19 cellular contexts compared by ENCODE assay signal in genomic region chr6:81002126-81002525, GRCh38.
A peak's percentile ranks its signal among the peaks of the same experiment; 100 is the strongest.
DNase-seq lines count a peak whose midpoint lies in the region; ATAC-seq and TF ChIP-seq lines count a peak whose summit lies in the region.
"Had no signal": no experiment of that assay in that cellular context is flagged by ENCODE, and none has a peak within 500 bp of the region (broad histone marks: within the 10 kb centered on the region; RNA-seq: fewer than 3 reads in every experiment).

No MANE protein-coding gene starts in this region.

- no peaks in the 10 kb centered on the region for H3K36me3 Mint-ChIP-seq in CD4-positive, alpha-beta memory T cell
- H3K36me3 Mint-ChIP-seq: CD8-positive, alpha-beta memory T cell had no signal

- no peak for TF ChIP-seq CTCF in fibroblast of mammary gland (conservative IDR thresholded peaks at IDR 0.05; ENCODE audit: control insufficient read depth, insufficient read depth, low read depth, low read length)

- POLR2A ChIA-PET in CD4-positive, alpha-beta memory T cell (lab: Charles Lee; ENCODE audit: partially characterized antibody), result no interaction called here

- CTCF ChIA-PET in CD4-positive, alpha-beta memory T cell (lab: Charles Lee; ENCODE audit: partially characterized antibody), result no interaction called here

- ATAC-seq in GM19452 (IDR thresholded peaks at IDR 0.05; ENCODE audit: unreplicated experiment), result no peak
- ATAC-seq in HG03342 (IDR thresholded peaks at IDR 0.05; ENCODE audit: unreplicated experiment), result no peak
- ATAC-seq: A549 had no signal

- H3K4me1 Mint-ChIP-seq in CD4-positive, alpha-beta memory T cell, result no peaks in the 10 kb centered on the region
- H3K4me1 Mint-ChIP-seq: CD8-positive, alpha-beta memory T cell had no signal

- no peak overlapping the region for H3K9ac ChIP-seq in adipocyte (ENCODE audit: low read length)
- H3K9ac ChIP-seq: BLaER1 had no signal

- H3K27ac ChIP-seq in CD4-positive, alpha-beta memory T cell (ENCODE audit: low read depth, low read length), result no peak overlapping the region
- H3K27ac ChIP-seq: A549, BLaER1, SK-N-MC had no signal

- H3K9me3 ChIP-seq in adipocyte (ENCODE audit: control insufficient read depth, low read length), result no peaks in the 10 kb centered on the region
- no peaks in the 10 kb centered on the region for H3K9me3 ChIP-seq in CD4-positive, alpha-beta memory T cell (ENCODE audit: control insufficient read depth in 1 of 2, low read length in 2 of 2)
- H3K9me3 ChIP-seq: A549, BLaER1 had no signal

- no peaks in the 10 kb centered on the region for H3K27me3 Mint-ChIP-seq in CD4-positive, alpha-beta memory T cell
- H3K27me3 Mint-ChIP-seq: CD8-positive, alpha-beta memory T cell had no signal

- H3K27ac Mint-ChIP-seq in CD4-positive, alpha-beta memory T cell, result no peak overlapping the region
- H3K27ac Mint-ChIP-seq: CD8-positive, alpha-beta memory T cell had no signal

- no peaks in the 10 kb centered on the region for H3K4me1 ChIP-seq in adipocyte (ENCODE audit: control insufficient read depth, insufficient read depth, low read length)
- no peaks in the 10 kb centered on the region for H3K4me1 ChIP-seq in CD4-positive, alpha-beta memory T cell (ENCODE audit: insufficient read depth, low read length)
- H3K4me1 ChIP-seq: A549, BLaER1 had no signal

- DNase-seq in ELR (ENCODE audit: low read depth) (peak; percentile 47), adipocyte (ENCODE audit: low read depth) (peak; percentile 17), fibroblast of mammary gland (ENCODE audit: low read depth) (peak; percentile 37), non-pigmented ciliary epithelial cell (ENCODE audit: low read depth) (peak; percentile 10)
- no peak for DNase-seq in CD4-positive, alpha-beta memory T cell
- DNase-seq: CD8-positive, alpha-beta memory T cell; H7; IMR-90; MM.1S; NCI-H1105; NCI-H2081 treated with DMSO at 0.1 percent for 48 hours; NCI-H748 treated with DMSO at 0.1 percent for 48 hours; NK-92 treated with Interleukin-12 subunit alpha and Interleukin-12 subunit beta, amount 100 ng/mL, for 24 hours; Right ventricle myocardium superior had no signal

- H3K4me3 ChIP-seq in adipocyte (ENCODE audit: low read length) (no peak overlapping the region), fibroblast of mammary gland (ENCODE audit: control insufficient read depth, low read depth, low read length) (no peak overlapping the region)
- H3K4me3 ChIP-seq in CD4-positive, alpha-beta memory T cell (ENCODE audit: low read length in 2 of 2), result no peak overlapping the region
- H3K4me3 ChIP-seq: A549, BLaER1, SK-N-MC had no signal

- peaks cover 0 to 8% (median 4%) of the 10 kb centered on the region in 8 donors for H3K9me3 Mint-ChIP-seq in CD4-positive, alpha-beta memory T cell

- H3K4me3 Mint-ChIP-seq in CD4-positive, alpha-beta memory T cell, result no peak overlapping the region
- H3K4me3 Mint-ChIP-seq: CD8-positive, alpha-beta memory T cell had no signal

- intact Hi-C loops in CD4-positive, alpha-beta memory T cell (cut with micrococcal nuclease), result no loop called here

- H3K36me3 ChIP-seq in adipocyte (ENCODE audit: control insufficient read depth, insufficient read depth, low read length, severe bottlenecking), result no peaks in the 10 kb centered on the region
- H3K36me3 ChIP-seq in CD4-positive, alpha-beta memory T cell (ENCODE audit: insufficient read depth, low read length), result no peaks in the 10 kb centered on the region
- H3K36me3 ChIP-seq: BLaER1 had no signal

- H3K27me3 ChIP-seq in adipocyte (replicated peaks; ENCODE audit: control insufficient read depth, insufficient read depth, low read length), result no peaks in the 10 kb centered on the region
- H3K27me3 ChIP-seq in CD4-positive, alpha-beta memory T cell (ENCODE audit: insufficient read depth, low read length), result no peaks in the 10 kb centered on the region
- H3K27me3 ChIP-seq: BLaER1 had no signal

Comparison
In these comparisons a context has a peak if more than half of its experiments do, and no peak if none do; other contexts are left out.
1. DNase-seq: peak in ELR (single experiment), adipocyte (single experiment), fibroblast of mammary gland (single experiment) and non-pigmented ciliary epithelial cell (single experiment); none in CD4-positive, alpha-beta memory T cell (0 of 5).